ENCODE assay signal across 7 cellular contexts in genomic region chr1:165854101-165854845, GRCh38. TPM values are rescaled to one million over a fixed set of nuclear protein-coding genes. Genes with fewer than 3 reads are reported as not detected.
DNase-seq lines count a peak whose midpoint lies in the region; ATAC-seq and TF ChIP-seq lines count a peak whose summit lies in the region.

No MANE protein-coding gene starts in this region.

- H3K4me3 ChIP-seq in epithelial cell of proximal tubule (ENCODE audit: low read depth, low read length) (no peak overlapping the region), skeletal muscle cell (ENCODE audit: low read depth, low read length) (no peak overlapping the region), dorsolateral prefrontal cortex (no peak overlapping the region)

- peak; percentile 26 for ATAC-seq in GM18907 (IDR thresholded peaks at IDR 0.05; ENCODE audit: unreplicated experiment)

- peak overlapping the region in 5 of 59 donors; percentile 1 to 32 (median 22) for H3K27ac ChIP-seq in dorsolateral prefrontal cortex

- DNase-seq in NOMO-1 treated with dmso at 0.1 percent for 144 hours (lab: John Stamatoyannopoulos, UW; ENCODE audit: unreplicated experiment) (peak; percentile 67), epithelial cell of proximal tubule (ENCODE audit: low read depth) (peak; percentile 71), skeletal muscle cell (ENCODE audit: low read depth) (peak; percentile 95), dorsolateral prefrontal cortex (no peak), NCI-H524 (lab: John Stamatoyannopoulos, UW) (no peak)
- DNase-seq in stimulated activated CD4-positive, alpha-beta T cell treated with anti-CD3 and anti-CD28 coated beads, Interleukin-15, amount 100 ng/mL, for 24 hours, result no peak

- no peaks in the 10 kb centered on the region for H3K27me3 ChIP-seq in dorsolateral prefrontal cortex

- intact Hi-C loops in dorsolateral prefrontal cortex (cut with DNase I), result no loop called here

- no peak for TF ChIP-seq CTCF in epithelial cell of proximal tubule (conservative IDR thresholded peaks at IDR 0.05; ENCODE audit: low read depth, low read length)
- no peak for TF ChIP-seq CTCF in dorsolateral prefrontal cortex (IDR thresholded peaks at IDR 0.05 in 54 of 56, conservative IDR thresholded peaks at IDR 0.05 in 2 of 56; ENCODE audit: low read depth in 1 of 56, partially characterized antibody in 56 of 56)

RNA-seq across cellular contexts. Expression of gene UCK2, which starts 26.9 kb away (rescaled TPM):
- 62.4 and 126 TPM in 2 replicates for total RNA-seq in epithelial cell of proximal tubule
- total RNA-seq in dorsolateral prefrontal cortex, result 10 to 100 TPM; 19.0 to 35.8 (median 26.0) TPM

Comparison
In these comparisons a context has a peak if more than half of its experiments do, and no peak if none do; other contexts are left out.
1. DNase-seq: peak in NOMO-1 treated with dmso at 0.1 percent for 144 hours (single experiment), epithelial cell of proximal tubule (single experiment) and skeletal muscle cell (single experiment); none in dorsolateral prefrontal cortex (0 of 10), NCI-H524 (0 of 2) and stimulated activated CD4-positive, alpha-beta T cell treated with anti-CD3 and anti-CD28 coated beads, Interleukin-15, amount 100 ng/mL, for 24 hours (single experiment).